ENCODE assay signal across 24 cellular contexts in genomic region chr7:110309941-110310340, GRCh38.
"Had no signal": no experiment of that assay in that cellular context is flagged by ENCODE, and none has a peak within 500 bp of the region (broad histone marks: within the 10 kb centered on the region; RNA-seq: fewer than 3 reads in every experiment).

No MANE protein-coding gene starts in this region.

- H3K27ac Mint-ChIP-seq: activated B cell treated with CpG ODN at 0.5 μM for 24 hours; activated CD4-positive, alpha-beta T cell treated with anti-CD3 and anti-CD28 coated beads for 36 hours; activated naive CD8-positive, alpha-beta T cell treated with anti-CD3 and anti-CD28 coated beads, Interleukin-2, amount 10 ng/mL, durations not matched to agents 7 days and 5 days; brain; naive B cell; stimulated activated effector memory CD8-positive, alpha-beta T cell treated with anti-CD3 and anti-CD28 coated beads, Interleukin-12 subunit alpha, Interleukin-12 subunit beta, amount 100 ng/mL, for 72 hours had no signal

- H3K27me3 ChIP-seq: right lobe of liver, tibial nerve had no signal

- DNase-seq: activated B cell treated with CpG ODN at 0.5 μM for 24 hours; activated CD4-positive, alpha-beta T cell treated with anti-CD3 and anti-CD28 coated beads for 36 hours; activated CD4-positive, alpha-beta T cell treated with anti-CD3 and anti-CD28 coated beads, Interleukin-2, amount 50 U/mL, for 48 hours; activated naive CD4-positive, alpha-beta T cell treated with Interleukin-2 at 50 U/mL for 16 hours; activated naive CD8-positive, alpha-beta T cell treated with anti-CD3 and anti-CD28 coated beads, Interleukin-2, amount 10 ng/mL, durations not matched to agents 7 days and 5 days; activated T-cell treated with anti-CD3 and anti-CD28 coated beads, Interleukin-2, amount 50 U/mL, for 48 hours; caudate nucleus; effector memory CD4-positive, alpha-beta T cell; head of caudate nucleus; lower lobe of right lung; naive B cell; nucleus accumbens; posterior cingulate gyrus; right lobe of liver; small intestine; stimulated activated CD4-positive, alpha-beta T cell treated with anti-CD3 and anti-CD28 coated beads, Interleukin-2, amount 100 ng/mL, for 24 hours; stimulated activated naive CD8-positive, alpha-beta T cell treated with anti-CD3 and anti-CD28 coated beads, Interleukin-15, amount 100 ng/mL, for 72 hours; T-helper 1 cell had no signal

- H3K4me3 ChIP-seq: lower lobe of right lung, right lobe of liver, tibial nerve had no signal

- FAIRE-seq: colon, keratinocyte, small intestine had no signal

- H3K4me3 Mint-ChIP-seq: activated B cell treated with CpG ODN at 0.5 μM for 24 hours; activated CD4-positive, alpha-beta T cell treated with anti-CD3 and anti-CD28 coated beads for 36 hours; activated naive CD8-positive, alpha-beta T cell treated with anti-CD3 and anti-CD28 coated beads, Interleukin-2, amount 10 ng/mL, durations not matched to agents 7 days and 5 days; brain; naive B cell; stimulated activated effector memory CD8-positive, alpha-beta T cell treated with anti-CD3 and anti-CD28 coated beads, Interleukin-12 subunit alpha, Interleukin-12 subunit beta, amount 100 ng/mL, for 72 hours; stimulated activated naive CD8-positive, alpha-beta T cell treated with anti-CD3 and anti-CD28 coated beads, Interleukin-15, amount 100 ng/mL, for 72 hours had no signal

- ATAC-seq: activated CD4-positive, alpha-beta T cell treated with anti-CD3 and anti-CD28 coated beads for 36 hours; left lobe of liver; lower lobe of right lung; right lobe of liver; stimulated activated effector memory CD8-positive, alpha-beta T cell treated with anti-CD3 and anti-CD28 coated beads, Interleukin-12 subunit alpha, Interleukin-12 subunit beta, amount 100 ng/mL, for 72 hours; stimulated activated naive CD8-positive, alpha-beta T cell treated with anti-CD3 and anti-CD28 coated beads, Interleukin-15, amount 100 ng/mL, for 72 hours had no signal

- H3K36me3 ChIP-seq: lower lobe of right lung, right lobe of liver, tibial nerve had no signal

- H3K27ac ChIP-seq: lower lobe of right lung, right lobe of liver, tibial nerve had no signal

- H3K36me3 Mint-ChIP-seq: activated naive CD8-positive, alpha-beta T cell treated with anti-CD3 and anti-CD28 coated beads, Interleukin-2, amount 10 ng/mL, durations not matched to agents 7 days and 5 days; brain; naive B cell; stimulated activated effector memory CD8-positive, alpha-beta T cell treated with anti-CD3 and anti-CD28 coated beads, Interleukin-12 subunit alpha, Interleukin-12 subunit beta, amount 100 ng/mL, for 72 hours had no signal

- H3K9me3 ChIP-seq: lower lobe of right lung, right lobe of liver, tibial nerve had no signal

- H3K4me1 ChIP-seq: lower lobe of right lung, right lobe of liver, tibial nerve had no signal

- H3K27me3 Mint-ChIP-seq: activated B cell treated with CpG ODN at 0.5 μM for 24 hours; activated CD4-positive, alpha-beta T cell treated with anti-CD3 and anti-CD28 coated beads for 36 hours; activated naive CD8-positive, alpha-beta T cell treated with anti-CD3 and anti-CD28 coated beads, Interleukin-2, amount 10 ng/mL, durations not matched to agents 7 days and 5 days; stimulated activated naive CD8-positive, alpha-beta T cell treated with anti-CD3 and anti-CD28 coated beads, Interleukin-15, amount 100 ng/mL, for 72 hours had no signal

- H3K4me1 Mint-ChIP-seq: activated B cell treated with CpG ODN at 0.5 μM for 24 hours; activated CD4-positive, alpha-beta T cell treated with anti-CD3 and anti-CD28 coated beads for 36 hours; activated naive CD8-positive, alpha-beta T cell treated with anti-CD3 and anti-CD28 coated beads, Interleukin-2, amount 10 ng/mL, durations not matched to agents 7 days and 5 days; brain; naive B cell; stimulated activated effector memory CD8-positive, alpha-beta T cell treated with anti-CD3 and anti-CD28 coated beads, Interleukin-12 subunit alpha, Interleukin-12 subunit beta, amount 100 ng/mL, for 72 hours; stimulated activated naive CD8-positive, alpha-beta T cell treated with anti-CD3 and anti-CD28 coated beads, Interleukin-15, amount 100 ng/mL, for 72 hours had no signal
